Comparison of ENCODE assay signal across 8 cellular contexts in genomic region chr14:105489607-105490317, GRCh38. TPM values are rescaled to one million over a fixed set of nuclear protein-coding genes. Genes with fewer than 3 reads are reported as not detected.
DNase-seq lines count a peak whose midpoint lies in the region; ATAC-seq and TF ChIP-seq lines count a peak whose summit lies in the region.

No MANE protein-coding gene starts in this region.

- intact Hi-C loops in heart left ventricle (cut with DNase I), result loop anchor here (1.0 to 10.0 kb wide), 13 partner anchors 15 to 187 kb away; partner anchors contain the start of genes CRIP2 (in 2 of the 10), BRF1 (in 1 of the 10), MTA1 (in 1 of the 10) and PACS2 (in 1 of the 10)

- H3K4me1 ChIP-seq in heart left ventricle, result peaks cover 13 to 72% (median 58%) of the 10 kb centered on the region in 12 donors

- no peak for TF ChIP-seq POLR2A in heart left ventricle (IDR thresholded peaks at IDR 0.05)

- DNase-seq in NCI-H1436 treated with DMSO at 0.1 percent for 48 hours (lab: John Stamatoyannopoulos, UW), result peak; percentile 45
- DNase-seq in SW 1271 (lab: John Stamatoyannopoulos, UW), result peak; percentile 75 to 86
- DNase-seq in activated naive CD8-positive, alpha-beta T cell treated with anti-CD3 and anti-CD28 coated beads, Interleukin-2, amount 50 U/mL, for 16 hours (ENCODE audit: low read depth, low spot score), result peak; percentile 67
- DNase-seq in heart left ventricle, result peak; percentile 84 to 90 (median 89)
- DNase-seq in pons (ENCODE audit: low spot score), result peak; percentile 76
- no peak for DNase-seq in type B pancreatic cell (ENCODE audit: extremely low spot score, unreplicated experiment)

- peaks cover 14% of the 10 kb centered on the region for H3K27me3 Mint-ChIP-seq in type B pancreatic cell

- no peaks in the 10 kb centered on the region for H3K9me3 ChIP-seq in heart left ventricle

- no peaks in the 10 kb centered on the region for H3K9me3 Mint-ChIP-seq in type B pancreatic cell

- TF ChIP-seq CTCF in GM12873 (IDR thresholded peaks at IDR 0.05; ENCODE audit: insufficient read depth, low read depth, low read length, missing control alignments) (peak; percentile 80), heart left ventricle (IDR thresholded peaks at IDR 0.05) (peak; percentile 36 to 79 (median 58)), type B pancreatic cell (conservative IDR thresholded peaks at IDR 0.05) (peak; percentile 73)

- no peaks in the 10 kb centered on the region for H3K36me3 Mint-ChIP-seq in type B pancreatic cell

- ATAC-seq in heart left ventricle (peak; percentile 3 to 31 (median 16)), GM21619 (IDR thresholded peaks at IDR 0.05; ENCODE audit: unreplicated experiment) (no peak)

- peak overlapping the region; percentile 48 to 100 (median 96) for H3K27ac ChIP-seq in heart left ventricle

- H3K4me1 Mint-ChIP-seq in type B pancreatic cell (ENCODE audit: unreplicated experiment), result peaks cover 5% of the 10 kb centered on the region

- 1 to 4% (median 2%) methylated on average over 14 to 45 of the region's 45 CpGs for WGBS in heart left ventricle, 4 donors

- peak overlapping the region; percentile 40 to 85 (median 70) for H3K4me3 ChIP-seq in heart left ventricle

- H3K27ac Mint-ChIP-seq in type B pancreatic cell, result peak overlapping the region; percentile 85

- no peaks in the 10 kb centered on the region for H3K27me3 ChIP-seq in heart left ventricle

- peak overlapping the region; percentile 84 for H3K4me3 Mint-ChIP-seq in type B pancreatic cell

- peaks cover 0 to 9% (median 0%) of the 10 kb centered on the region in 9 donors for H3K36me3 ChIP-seq in heart left ventricle

RNA-seq across cellular contexts. Expression of gene TEDC1, which starts 1.3 kb away (rescaled TPM):
- total RNA-seq in heart left ventricle (10 to 100 TPM in 1 of 9 donors, 1 to 10 TPM in 7, under 1 TPM in 1; 0.94 to 12.4 (median 3.2) TPM), type B pancreatic cell (ENCODE audit: low replicate concordance) (11.9 and 22.1 TPM in 2 replicates)
- polyA plus RNA-seq in heart left ventricle, result 1 to 10 TPM; 4.8 to 6.7 TPM

RNA-seq across cellular contexts. Expression of gene CRIP1, which starts 3.1 kb away (rescaled TPM):
- total RNA-seq in heart left ventricle, result 100 to 1,000 TPM in 1 of 9 donors, 10 to 100 TPM in 8; 12.1 to 195 (median 56.9) TPM
- polyA plus RNA-seq in heart left ventricle, result 100 to 1,000 TPM in 1 of 2 donors, 10 to 100 TPM in 1; 81.1 to 109 TPM
- total RNA-seq in type B pancreatic cell (ENCODE audit: low replicate concordance), result 5.1 and 15.4 TPM in 2 replicates

RNA-seq across cellular contexts. Expression of gene CRIP2, which starts 15.1 kb away (rescaled TPM):
- total RNA-seq in heart left ventricle, result 1,000 to 10,000 TPM in 2 of 9 donors, 100 to 1,000 TPM in 7; 695 to 1,715 (median 851) TPM
- polyA plus RNA-seq in heart left ventricle, result 1,000 to 10,000 TPM in 1 of 2 donors, 100 to 1,000 TPM in 1; 829 to 1,402 TPM
- 11.2 and 20.3 TPM in 2 replicates for total RNA-seq in type B pancreatic cell (ENCODE audit: low replicate concordance)

RNA-seq across cellular contexts. Expression of gene TMEM121, which starts 36.6 kb away (rescaled TPM):
- total RNA-seq in heart left ventricle (1 to 10 TPM; 1.0 to 4.4 (median 2.0) TPM), type B pancreatic cell (ENCODE audit: low replicate concordance) (1.4 and 5.5 TPM in 2 replicates)
- 1 to 10 TPM; 1.1 to 1.5 TPM for polyA plus RNA-seq in heart left ventricle

Comparison
In these comparisons a context has a peak if more than half of its experiments do, and no peak if none do; other contexts are left out.
1. RNA of gene CRIP2, which starts 15.1 kb away (total RNA-seq): 695 to 1,715 TPM in heart left ventricle; 11.2 to 20.3 TPM in type B pancreatic cell; every median in the first group is over 10 times any median in the second.
2. Peak in every context shown above with its lines, with median percentiles within 50 percentile points of each other: CTCF ChIP-seq.